ENCODE assay signal across 2 cellular contexts in genomic region chr6:138424004-138424904, GRCh38.
TF ChIP-seq lines count a peak whose summit lies in the region.

No MANE protein-coding gene starts in this region.

TF ChIP-seq in GM23338, 12 proteins besides CTCF, POLR2A, EP300 and RAD21:
- TF ChIP-seq POLR2AphosphoS5 (IDR thresholded peaks at IDR 0.05; ENCODE audit: low read depth) (no peak), EZH2 (IDR thresholded peaks at IDR 0.05; ENCODE audit: low read depth, unreplicated experiment) (no peak)

TF ChIP-seq in SK-N-SH, 30 proteins besides CTCF, POLR2A, EP300 and RAD21:
- TF ChIP-seq FOSL2 (IDR thresholded peaks at IDR 0.05; ENCODE audit: borderline replicate concordance, low read depth) (no peak), ZBTB33 (IDR thresholded peaks at IDR 0.05; ENCODE audit: borderline replicate concordance, low read depth) (no peak), CHD2 (IDR thresholded peaks at IDR 0.05; ENCODE audit: low read length, partially characterized antibody) (no peak), SIN3A (IDR thresholded peaks at IDR 0.05; ENCODE audit: borderline replicate concordance, low read depth, low read length) (no peak), RXRA (IDR thresholded peaks at IDR 0.05; ENCODE audit: borderline replicate concordance, low read depth) (no peak), TAF1 (IDR thresholded peaks at IDR 0.05; ENCODE audit: borderline replicate concordance, low read depth, low read length) (no peak), MAX (IDR thresholded peaks at IDR 0.05; ENCODE audit: low read depth) (no peak), POLR2AphosphoS5 (IDR thresholded peaks at IDR 0.05; ENCODE audit: low read depth, low read length) (no peak), ELF1 (IDR thresholded peaks at IDR 0.05) (no peak), GATA2 (CRISPR knock-in tag; IDR thresholded peaks at IDR 0.05) (no peak), JUND (IDR thresholded peaks at IDR 0.05) (no peak), GABPA (IDR thresholded peaks at IDR 0.05; ENCODE audit: low read depth) (no peak), SMC3 (IDR thresholded peaks at IDR 0.05; ENCODE audit: low read depth, low read length) (no peak), NRF1 (IDR thresholded peaks at IDR 0.05; ENCODE audit: low read depth, low read length) (no peak), RCOR1 (IDR thresholded peaks at IDR 0.05; ENCODE audit: low read length) (no peak)
